9 cellular contexts compared by ENCODE assay signal in the genomic region with DNA sequence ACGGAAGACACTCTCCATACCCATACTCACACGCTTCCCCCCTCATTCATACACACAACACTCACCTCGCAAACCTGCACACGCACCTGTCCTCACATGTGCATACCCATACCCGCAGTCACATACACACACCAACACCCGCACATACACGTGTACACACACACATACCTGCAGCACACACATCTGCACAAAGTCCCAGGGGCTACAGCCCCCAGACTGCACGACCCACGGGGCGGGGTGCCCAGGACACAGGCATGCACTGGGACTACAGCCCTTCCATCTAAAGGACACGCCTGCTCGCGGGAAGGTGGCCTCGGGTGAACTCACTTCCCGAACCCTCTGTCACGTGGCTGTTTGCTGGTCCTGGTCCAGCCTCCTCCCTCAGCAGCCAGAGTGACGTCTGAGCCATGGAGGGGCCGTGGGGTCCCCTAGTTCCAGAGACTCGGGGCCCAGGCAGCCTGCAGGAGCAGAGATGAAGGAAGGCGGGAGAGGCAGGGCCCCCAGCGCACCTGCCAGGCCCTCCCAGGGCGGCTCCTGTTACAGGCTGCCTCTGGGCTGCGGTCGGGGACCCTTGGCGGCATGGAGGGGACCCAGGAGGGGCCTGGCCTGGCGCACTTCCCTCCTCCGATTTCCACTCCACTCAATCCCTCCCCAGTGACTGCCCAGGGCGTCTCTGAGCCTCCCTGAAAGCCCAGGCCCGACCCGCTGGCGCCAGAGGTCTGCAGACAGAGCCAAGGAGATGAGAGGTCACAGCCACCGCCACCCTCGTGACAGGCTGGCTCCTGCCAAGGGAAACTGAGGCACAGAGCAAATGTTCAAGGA. TPM values are rescaled to one million over a fixed set of nuclear protein-coding genes. Genes with fewer than 3 reads are reported as not detected.
A peak's percentile ranks its signal among the peaks of the same experiment; 100 is the strongest.
DNase-seq lines count a peak whose midpoint lies in the region; ATAC-seq and TF ChIP-seq lines count a peak whose summit lies in the region.
"Had no signal": no experiment of that assay in that cellular context is flagged by ENCODE, and none has a peak within 500 bp of the region (broad histone marks: within the 10 kb centered on the region; RNA-seq: fewer than 3 reads in every experiment).

No MANE protein-coding gene starts in this region.

- H3K36me3 Mint-ChIP-seq in CD14-positive monocyte: peaks cover 6 to 8% of the 10 kb centered on the region in 2 donors
- no peaks in the 10 kb centered on the region for H3K36me3 Mint-ChIP-seq in nephron progenitor cell (ENCODE audit: low read depth)

- H3K4me3 Mint-ChIP-seq in CD14-positive monocyte (peak overlapping the region; percentile 75 to 78), nephron progenitor cell (peak overlapping the region; percentile 37)

- H3K36me3 ChIP-seq in Peyer's patch: no peaks in the 10 kb centered on the region

- H3K4me3 ChIP-seq in Peyer's patch: peak overlapping the region in 3 of 4 donors; percentile 2 to 42 (median 37)

- no peak for TF ChIP-seq CTCF in CD14-positive monocyte (IDR thresholded peaks at IDR 0.05)
- no peak for TF ChIP-seq CTCF in Peyer's patch (IDR thresholded peaks at IDR 0.05)
- TF ChIP-seq CTCF in nephron progenitor cell (IDR thresholded peaks at IDR 0.05): no peak

- H3K4me1 Mint-ChIP-seq in CD14-positive monocyte (peaks cover 66% of the 10 kb centered on the region), nephron progenitor cell (peaks cover 86% of the 10 kb centered on the region)

- DNase-seq in CD14-positive monocyte (ENCODE audit: low spot score): peak; percentile 67
- DNase-seq in Peyer's patch: peak; percentile 46 to 86 (median 85)
- no peak for DNase-seq in nephron progenitor cell
- no peak for DNase-seq in stimulated activated CD4-positive, alpha-beta T cell treated with anti-CD3 and anti-CD28 coated beads, Interleukin-1b, Interleukin-23, amount 100 ng/mL, for 48 hours

- peaks cover 10 to 100% (median 17%) of the 10 kb centered on the region in 4 donors for H3K4me1 ChIP-seq in Peyer's patch

- intact Hi-C loops in CD14-positive monocyte (cut with micrococcal nuclease): loop anchor here in 1 of 2 donors (10.0 kb wide), 2 partner anchors 241 to 371 kb away; a partner anchor contains a TSS

- no peak for TF ChIP-seq POLR2A in Peyer's patch (IDR thresholded peaks at IDR 0.05)

- H3K9me3 ChIP-seq in Peyer's patch: no peaks in the 10 kb centered on the region
- H3K9me3 ChIP-seq: tibial artery had no signal

- H3K27me3 Mint-ChIP-seq in CD14-positive monocyte (ENCODE audit: low read depth in 3 of 3) (peaks cover 0 to 12% (median 6%) of the 10 kb centered on the region in 3 donors), nephron progenitor cell (ENCODE audit: low read depth, poor library complexity) (no peaks in the 10 kb centered on the region)

- ATAC-seq in esophagus mucosa: peak; percentile 18
- ATAC-seq in HG03045 (IDR thresholded peaks at IDR 0.05; ENCODE audit: unreplicated experiment): no peak
- ATAC-seq in GM21576 (IDR thresholded peaks at IDR 0.05; ENCODE audit: unreplicated experiment): no peak
- no peak for ATAC-seq in GM21447 (IDR thresholded peaks at IDR 0.05; ENCODE audit: unreplicated experiment)

- H3K27me3 ChIP-seq in Peyer's patch: no peaks in the 10 kb centered on the region
- H3K27me3 ChIP-seq: tibial artery had no signal

- H3K9me3 Mint-ChIP-seq in CD14-positive monocyte: no peaks in the 10 kb centered on the region
- H3K9me3 Mint-ChIP-seq in nephron progenitor cell: no peaks in the 10 kb centered on the region

- H3K27ac ChIP-seq in Peyer's patch: peak overlapping the region; percentile 80 to 96 (median 92)
- H3K27ac ChIP-seq: tibial artery had no signal

- H3K27ac Mint-ChIP-seq in CD14-positive monocyte: peak overlapping the region in 6 of 7 donors; percentile 84 to 96 (median 94)
- H3K27ac Mint-ChIP-seq in nephron progenitor cell: no peak overlapping the region

RNA-seq across cellular contexts. Expression of a gene that starts 8.1 kb away (rescaled TPM):
- 10 to 100 TPM in 1 of 2 donors, 1 to 10 TPM in 1; 8.2 to 12.5 TPM for polyA plus RNA-seq in CD14-positive monocyte
- 100 to 1,000 TPM in 3 of 4 donors, 10 to 100 TPM in 1; 87.2 to 182 (median 116) TPM for total RNA-seq in Peyer's patch
- 3.0 TPM for total RNA-seq in esophagus mucosa

Comparison
In these comparisons a context has a peak if more than half of its experiments do, and no peak if none do; other contexts are left out.
1. DNase-seq: peak in CD14-positive monocyte (single experiment) and Peyer's patch (3 of 3); none in nephron progenitor cell (single experiment) and stimulated activated CD4-positive, alpha-beta T cell treated with anti-CD3 and anti-CD28 coated beads, Interleukin-1b, Interleukin-23, amount 100 ng/mL, for 48 hours (single experiment).
2. RNA of a gene that starts 8.1 kb away (total RNA-seq): 87.2 to 182 TPM in Peyer's patch; 3.0 TPM in esophagus mucosa (single experiment); every median in the first group is over 10 times any median in the second.